In the genomic region with DNA sequence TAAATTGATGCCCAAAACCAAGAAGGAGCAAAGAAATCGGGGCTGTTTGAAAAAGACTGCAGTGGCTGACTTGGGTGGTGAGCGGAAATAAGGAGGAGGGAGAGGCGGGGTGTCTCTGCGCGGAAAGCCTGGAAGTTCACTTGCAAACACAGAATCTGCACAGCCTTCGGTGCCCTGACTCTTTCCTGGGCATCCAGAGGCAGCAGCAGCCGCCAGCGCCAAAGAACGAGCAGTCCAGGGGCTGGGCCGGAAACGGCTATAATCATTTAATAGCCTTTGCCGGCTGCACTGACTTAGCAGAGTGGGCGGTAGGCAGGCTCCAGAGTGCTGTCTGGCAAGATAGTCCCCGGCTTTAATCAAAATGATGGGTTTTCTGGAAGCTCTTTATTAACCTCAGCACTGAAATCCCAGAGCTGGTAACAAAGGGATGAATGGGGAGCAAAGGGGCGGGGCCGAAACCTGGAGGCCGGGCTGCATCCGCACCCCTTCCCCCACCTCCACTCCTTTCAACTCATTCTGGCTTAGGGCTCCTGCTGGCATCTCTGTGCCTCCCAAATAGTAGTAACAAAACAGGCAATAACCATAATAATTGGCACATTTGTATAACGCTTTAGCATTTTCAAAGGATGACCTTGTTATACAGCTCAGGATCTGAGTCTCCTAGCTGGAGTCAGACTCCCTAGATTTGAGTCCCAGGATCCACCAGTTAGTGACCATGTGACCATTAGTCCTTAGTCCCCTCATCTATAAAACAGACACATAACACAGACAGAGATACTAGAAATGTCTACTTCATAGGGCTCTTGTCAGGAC, we compare ENCODE assay signal across 10 cellular contexts. TPM values are rescaled to one million over a fixed set of nuclear protein-coding genes. Genes with fewer than 3 reads are reported as not detected.
DNase-seq lines count a peak whose midpoint lies in the region; ATAC-seq, FAIRE-seq and TF ChIP-seq lines count a peak whose summit lies in the region.
"Had no signal": no experiment of that assay in that cellular context is flagged by ENCODE, and none has a peak within 500 bp of the region (broad histone marks: within the 10 kb centered on the region; RNA-seq: fewer than 3 reads in every experiment).

No MANE protein-coding gene starts in this region.

- no peaks in the 10 kb centered on the region for H3K9me3 Mint-ChIP-seq in activated naive CD8-positive, alpha-beta T cell treated with anti-CD3 and anti-CD28 coated beads, Interleukin-2, amount 50 U/mL, for 24 hours

- peak; percentile 6 to 55 for DNase-seq in cardiac muscle cell (ENCODE audit: low read depth in 1 of 2, low spot score in 1 of 2)
- DNase-seq in Right ventricle myocardium superior = no peak
- no peak for DNase-seq in activated naive CD8-positive, alpha-beta T cell treated with anti-CD3 and anti-CD28 coated beads, Interleukin-2, amount 50 U/mL, for 24 hours
- peak; percentile 51 for DNase-seq in kidney glomerular epithelial cell (lab: John Stamatoyannopoulos, UW)
- DNase-seq in GM19239 (ENCODE audit: insufficient read length, low spot score) = no peak

- intact Hi-C loops in Right ventricle myocardium superior (cut with DNase I) = no loop called here

- ATAC-seq in Right ventricle myocardium superior (ENCODE audit: poor library complexity) = no peak
- no peak for ATAC-seq in activated naive CD8-positive, alpha-beta T cell treated with anti-CD3 and anti-CD28 coated beads, Interleukin-2, amount 50 U/mL, for 24 hours
- ATAC-seq in GM18870 (IDR thresholded peaks at IDR 0.05; ENCODE audit: unreplicated experiment) = no peak
- ATAC-seq in HG03196 (IDR thresholded peaks at IDR 0.05; ENCODE audit: unreplicated experiment) = no peak

- no peaks in the 10 kb centered on the region for H3K27me3 ChIP-seq in cardiac muscle cell
- H3K27me3 ChIP-seq: BLaER1 had no signal

- H3K27ac ChIP-seq in cardiac muscle cell (no peak overlapping the region), urinary bladder (ENCODE audit: low read depth) (no peak overlapping the region)
- H3K27ac ChIP-seq: BLaER1 had no signal

- TF ChIP-seq CTCF in cardiac muscle cell (IDR thresholded peaks at IDR 0.05; ENCODE audit: low read depth, low read length) = no peak

- peak overlapping the region; percentile 35 for H3K4me3 Mint-ChIP-seq in activated naive CD8-positive, alpha-beta T cell treated with anti-CD3 and anti-CD28 coated beads, Interleukin-2, amount 50 U/mL, for 24 hours

- no peak overlapping the region for H3K27ac Mint-ChIP-seq in activated naive CD8-positive, alpha-beta T cell treated with anti-CD3 and anti-CD28 coated beads, Interleukin-2, amount 50 U/mL, for 24 hours

- H3K27me3 Mint-ChIP-seq in activated naive CD8-positive, alpha-beta T cell treated with anti-CD3 and anti-CD28 coated beads, Interleukin-2, amount 50 U/mL, for 24 hours = peaks cover 30% of the 10 kb centered on the region

- no peaks in the 10 kb centered on the region for H3K36me3 Mint-ChIP-seq in activated naive CD8-positive, alpha-beta T cell treated with anti-CD3 and anti-CD28 coated beads, Interleukin-2, amount 50 U/mL, for 24 hours (ENCODE audit: low read depth)

- H3K36me3 ChIP-seq in cardiac muscle cell = no peaks in the 10 kb centered on the region
- no peaks in the 10 kb centered on the region for H3K36me3 ChIP-seq in urinary bladder (ENCODE audit: insufficient read depth)
- H3K36me3 ChIP-seq: BLaER1 had no signal

- peaks cover 4% of the 10 kb centered on the region for H3K4me1 Mint-ChIP-seq in activated naive CD8-positive, alpha-beta T cell treated with anti-CD3 and anti-CD28 coated beads, Interleukin-2, amount 50 U/mL, for 24 hours

- H3K9me3 ChIP-seq in cardiac muscle cell (ENCODE audit: low read depth) = no peaks in the 10 kb centered on the region
- H3K9me3 ChIP-seq: BLaER1 had no signal

- H3K4me3 ChIP-seq in cardiac muscle cell (peak overlapping the region; percentile 9), urinary bladder (ENCODE audit: low read depth, low read length) (peak overlapping the region; percentile 39)
- H3K4me3 ChIP-seq: BLaER1 had no signal

- 1% methylated on average over 19 of the region's 19 CpGs for WGBS in urinary bladder

- H3K4me1 ChIP-seq in cardiac muscle cell (ENCODE audit: low read depth) (peaks cover 30% of the 10 kb centered on the region), urinary bladder (ENCODE audit: insufficient read depth) (no peaks in the 10 kb centered on the region)
- H3K4me1 ChIP-seq: BLaER1 had no signal

- FAIRE-seq in GM19239 (lab: Jason Lieb, UNC) = no peak
- FAIRE-seq: colon had no signal

RNA-seq across cellular contexts. Expression of gene PCDHAC2, which starts 35.8 kb away (rescaled TPM):
- total RNA-seq in cardiac muscle cell = 42.2 and 47.8 TPM in 2 replicates
- 18.5 and 18.9 TPM in 2 replicates for polyA plus RNA-seq in cardiac muscle cell
- 0.48 TPM for total RNA-seq in Right ventricle myocardium superior
- total RNA-seq in urinary bladder = 3.0 TPM
- polyA plus RNA-seq in urinary bladder = 0.67 TPM

RNA-seq across cellular contexts. Expression of gene PCDHB1, which starts 49.1 kb away (rescaled TPM):
- 0.03 and 0.07 TPM in 2 replicates for total RNA-seq in cardiac muscle cell
- polyA plus RNA-seq in cardiac muscle cell = not detected in 2 replicates
- not detected for total RNA-seq in Right ventricle myocardium superior
- total RNA-seq in urinary bladder = 0.16 TPM
- polyA plus RNA-seq in urinary bladder = 0.01 TPM

Comparison
In these comparisons a context has a peak if more than half of its experiments do, and no peak if none do; other contexts are left out.
1. DNase-seq: peak in cardiac muscle cell (2 of 2) and kidney glomerular epithelial cell (single experiment); none in Right ventricle myocardium superior (single experiment), activated naive CD8-positive, alpha-beta T cell treated with anti-CD3 and anti-CD28 coated beads, Interleukin-2, amount 50 U/mL, for 24 hours (single experiment) and GM19239 (single experiment).
2. RNA of gene PCDHAC2, which starts 35.8 kb away (total RNA-seq): 42.2 to 47.8 TPM in cardiac muscle cell; 3.0 TPM in urinary bladder (single experiment) and 0.48 TPM in Right ventricle myocardium superior (single experiment); every median in the first group is over 10 times any median in the second.